ENCODE assay signal across 8 cellular contexts in genomic region chr18:80147037-80147417, GRCh38. TPM values are rescaled to one million over a fixed set of nuclear protein-coding genes. Genes with fewer than 3 reads are reported as not detected.
DNase-seq lines count a peak whose midpoint lies in the region; ATAC-seq and TF ChIP-seq lines count a peak whose summit lies in the region.

No MANE protein-coding gene starts in this region.

- no peaks in the 10 kb centered on the region for H3K36me3 ChIP-seq in right atrium auricular region
- no peaks in the 10 kb centered on the region for H3K36me3 ChIP-seq in suprapubic skin

- WGBS in suprapubic skin, result 47% methylated on average over 12 of the region's 12 CpGs

- H3K27ac ChIP-seq in right atrium auricular region (no peak overlapping the region), suprapubic skin (no peak overlapping the region)

- ATAC-seq in HG02970 (IDR thresholded peaks at IDR 0.05; ENCODE audit: low FRiP score, unreplicated experiment) (peak; percentile 13), activated B cell treated with CpG ODN at 0.5 μM for 24 hours (ENCODE audit: low read depth) (peak; percentile 15), esophagus mucosa (no peak)

- no peaks in the 10 kb centered on the region for H3K4me1 ChIP-seq in right atrium auricular region
- peaks cover 14% of the 10 kb centered on the region for H3K4me1 ChIP-seq in suprapubic skin

- peaks cover 7% of the 10 kb centered on the region for H3K36me3 Mint-ChIP-seq in T-helper 1 cell treated with Interleukin-12 subunit alpha and Interleukin-12 subunit beta and Interleukin-4 antibody, amounts not matched to agents 30 μg/mL and 1 μg/mL, for 36 hours (ENCODE audit: low read depth)
- peaks cover 9% of the 10 kb centered on the region for H3K36me3 Mint-ChIP-seq in activated B cell treated with CpG ODN at 0.5 μM for 24 hours (ENCODE audit: low read depth)

- DNase-seq in T-helper 1 cell (no peak), activated B cell treated with CpG ODN at 0.5 μM for 24 hours (no peak), right atrium auricular region (ENCODE audit: low spot score) (no peak), suprapubic skin (ENCODE audit: low spot score in 2 of 2) (no peak), ureter (ENCODE audit: low spot score) (no peak)

- TF ChIP-seq CTCF in activated B cell treated with CpG ODN at 0.5 μM for 24 hours (IDR thresholded peaks at IDR 0.05), result no peak
- TF ChIP-seq CTCF in right atrium auricular region (IDR thresholded peaks at IDR 0.05), result no peak
- no peak for TF ChIP-seq CTCF in suprapubic skin (IDR thresholded peaks at IDR 0.05)

- TF ChIP-seq EP300 in suprapubic skin (IDR thresholded peaks at IDR 0.05), result no peak

- peak overlapping the region; percentile 87 for H3K4me3 Mint-ChIP-seq in T-helper 1 cell treated with Interleukin-12 subunit alpha and Interleukin-12 subunit beta and Interleukin-4 antibody, amounts not matched to agents 30 μg/mL and 1 μg/mL, for 36 hours
- H3K4me3 Mint-ChIP-seq in activated B cell treated with CpG ODN at 0.5 μM for 24 hours, result peak overlapping the region; percentile 90

- POLR2A ChIA-PET in activated B cell treated with CpG ODN at 0.5 μM for 24 hours (lab: Charles Lee), result interaction anchor here (1.0 to 1.6 kb wide), 3 partner anchors 37 to 114 kb away, joined by 4 to 9 read pairs (median 4); partner anchors contain the start of genes ADNP2 and RBFA

- TF ChIP-seq POLR2A in suprapubic skin (IDR thresholded peaks at IDR 0.05), result no peak

- peaks cover 12% of the 10 kb centered on the region for H3K4me1 Mint-ChIP-seq in T-helper 1 cell treated with Interleukin-12 subunit alpha and Interleukin-12 subunit beta and Interleukin-4 antibody, amounts not matched to agents 30 μg/mL and 1 μg/mL, for 36 hours (ENCODE audit: low read depth)
- peaks cover 20% of the 10 kb centered on the region for H3K4me1 Mint-ChIP-seq in activated B cell treated with CpG ODN at 0.5 μM for 24 hours

- H3K9me3 ChIP-seq in right atrium auricular region, result no peaks in the 10 kb centered on the region
- H3K9me3 ChIP-seq in suprapubic skin, result no peaks in the 10 kb centered on the region

- no peaks in the 10 kb centered on the region for H3K9me3 Mint-ChIP-seq in T-helper 1 cell treated with Interleukin-12 subunit alpha and Interleukin-12 subunit beta and Interleukin-4 antibody, amounts not matched to agents 30 μg/mL and 1 μg/mL, for 36 hours
- no peaks in the 10 kb centered on the region for H3K9me3 Mint-ChIP-seq in activated B cell treated with CpG ODN at 0.5 μM for 24 hours

- H3K4me3 ChIP-seq in right atrium auricular region (peak overlapping the region; percentile 40 to 58), suprapubic skin (peak overlapping the region; percentile 65)

- intact Hi-C loops in activated B cell treated with CpG ODN at 0.5 μM for 24 hours (cut with micrococcal nuclease), result loop anchor here (1.0 to 10.0 kb wide), 4 partner anchors 39 to 622 kb away; partner anchors contain the start of genes RBFA and TXNL4A

- no peaks in the 10 kb centered on the region for H3K27me3 Mint-ChIP-seq in T-helper 1 cell treated with Interleukin-12 subunit alpha and Interleukin-12 subunit beta and Interleukin-4 antibody, amounts not matched to agents 30 μg/mL and 1 μg/mL, for 36 hours (ENCODE audit: low read depth)
- no peaks in the 10 kb centered on the region for H3K27me3 Mint-ChIP-seq in activated B cell treated with CpG ODN at 0.5 μM for 24 hours

- CTCF ChIA-PET in activated B cell treated with CpG ODN at 0.5 μM for 24 hours (lab: Charles Lee), result interaction anchor here (1.3 kb wide), 2 partner anchors 8 to 12 kb away, joined by 3 to 5 read pairs; no protein-coding TSS in a partner anchor

- no peak overlapping the region for H3K27ac Mint-ChIP-seq in T-helper 1 cell treated with Interleukin-12 subunit alpha and Interleukin-12 subunit beta and Interleukin-4 antibody, amounts not matched to agents 30 μg/mL and 1 μg/mL, for 36 hours
- no peak overlapping the region for H3K27ac Mint-ChIP-seq in activated B cell treated with CpG ODN at 0.5 μM for 24 hours

- H3K27me3 ChIP-seq in right atrium auricular region, result no peaks in the 10 kb centered on the region
- no peaks in the 10 kb centered on the region for H3K27me3 ChIP-seq in suprapubic skin

RNA-seq across cellular contexts. Expression of gene ADNP2, which starts 38.0 kb away (rescaled TPM):
- total RNA-seq in activated B cell treated with CpG ODN at 0.5 μM for 24 hours (19.2 and 19.7 TPM in 2 replicates), right atrium auricular region (10 to 100 TPM; 10.9 to 12.3 TPM), suprapubic skin (10 to 100 TPM; 24.7 to 39.3 (median 32.7) TPM), ureter (28.0 TPM), esophagus mucosa (13.3 TPM)
